14 cellular contexts compared by ENCODE assay signal in genomic region chr3:45010718-45011355, GRCh38. TPM values are rescaled to one million over a fixed set of nuclear protein-coding genes. Genes with fewer than 3 reads are reported as not detected.
DNase-seq lines count a peak whose midpoint lies in the region; ATAC-seq, FAIRE-seq and TF ChIP-seq lines count a peak whose summit lies in the region.
"Had no signal": no experiment of that assay in that cellular context is flagged by ENCODE, and none has a peak within 500 bp of the region (broad histone marks: within the 10 kb centered on the region; RNA-seq: fewer than 3 reads in every experiment).

No MANE protein-coding gene starts in this region.

- H3K4me1 ChIP-seq in astrocyte (ENCODE audit: insufficient read depth, low read length) (peaks cover 26% of the 10 kb centered on the region), stomach smooth muscle (ENCODE audit: control insufficient read depth, insufficient read depth, low read length) (peaks cover 28% of the 10 kb centered on the region)

- H4K20me1 ChIP-seq in astrocyte (ENCODE audit: insufficient read depth, low read length) = peaks cover 3% of the 10 kb centered on the region

- H3K9ac ChIP-seq in astrocyte (ENCODE audit: low read length) (peak overlapping the region; percentile 58), stomach smooth muscle (ENCODE audit: low read length in 2 of 2) (peak overlapping the region in 1 of 2 donors; percentile 13)

- H2AFZ ChIP-seq in astrocyte (ENCODE audit: low read depth, low read length) = no peak overlapping the region

- H3K9me3 ChIP-seq in astrocyte (ENCODE audit: insufficient read depth, low read depth, low read length) (no peaks in the 10 kb centered on the region), stomach smooth muscle (ENCODE audit: control insufficient read depth in 2 of 2, low read length in 2 of 2) (no peaks in the 10 kb centered on the region)

- peak overlapping the region; percentile 81 for H3K27ac ChIP-seq in astrocyte (ENCODE audit: low read depth, low read length)
- H3K27ac ChIP-seq in stomach smooth muscle (ENCODE audit: low read length) = peak overlapping the region; percentile 86

- FAIRE-seq in astrocyte (lab: Jason Lieb, UNC) (peak; percentile 54), frontal cortex (lab: Jason Lieb, UNC) (no peak)
- FAIRE-seq: GM12878 had no signal

- H3K27me3 ChIP-seq in astrocyte (ENCODE audit: insufficient read depth, low read length) = no peaks in the 10 kb centered on the region
- no peaks in the 10 kb centered on the region for H3K27me3 ChIP-seq in stomach smooth muscle (ENCODE audit: control insufficient read depth in 1 of 2, insufficient read depth in 2 of 2, low read length in 2 of 2)

- peak overlapping the region; percentile 16 for H3K4me3 Mint-ChIP-seq in astrocyte (ENCODE audit: unreplicated experiment)
- H3K4me3 Mint-ChIP-seq: stimulated activated memory B cell treated with anti-CD40 and anti-IgM and Interleukin-4, amounts not matched to agents 10 μg/mL and 1 μg/mL and 100 μg/mL, for 72 hours had no signal

- no peaks in the 10 kb centered on the region for H3K27me3 Mint-ChIP-seq in astrocyte (ENCODE audit: low read depth, unreplicated experiment)
- H3K27me3 Mint-ChIP-seq: stimulated activated memory B cell treated with anti-CD40 and anti-IgM and Interleukin-4, amounts not matched to agents 10 μg/mL and 1 μg/mL and 100 μg/mL, for 72 hours had no signal

- TF ChIP-seq CTCF in astrocyte (IDR thresholded peaks at IDR 0.05; ENCODE audit: insufficient read depth, low read depth, low read length) = no peak

- peaks cover 33% of the 10 kb centered on the region for H3K4me1 Mint-ChIP-seq in astrocyte (ENCODE audit: low read depth, unreplicated experiment)

- peaks cover 22% of the 10 kb centered on the region for H3K36me3 Mint-ChIP-seq in astrocyte (ENCODE audit: low read depth, unreplicated experiment)

- no peaks in the 10 kb centered on the region for H3K79me2 ChIP-seq in astrocyte (ENCODE audit: insufficient read depth, low read length)

- H3K9me3 Mint-ChIP-seq in astrocyte (ENCODE audit: unreplicated experiment) = no peaks in the 10 kb centered on the region
- H3K9me3 Mint-ChIP-seq: stimulated activated memory B cell treated with anti-CD40 and anti-IgM and Interleukin-4, amounts not matched to agents 10 μg/mL and 1 μg/mL and 100 μg/mL, for 72 hours had no signal

- DNase-seq in HCEC 1CT = peak; percentile 74
- peak; percentile 73 for DNase-seq in astrocyte (ENCODE audit: low read depth)
- peak; percentile 67 for DNase-seq in hepatic stellate cell (ENCODE audit: low spot score)
- no peak for DNase-seq in HPDE6-E6E7 (ENCODE audit: extremely low spot score)
- no peak for DNase-seq in activated gamma-delta T cell treated with Interleukin-2 at 50 U/mL for 16 hours
- no peak for DNase-seq in frontal cortex (ENCODE audit: low spot score in 2 of 2)
- DNase-seq: effector CD4-positive, alpha-beta T cell; KG1 had no signal

- peak overlapping the region; percentile 72 for H3K4me2 ChIP-seq in astrocyte (ENCODE audit: low read length)

- peaks cover 9% of the 10 kb centered on the region for H3K36me3 ChIP-seq in astrocyte (ENCODE audit: insufficient read depth, low read length)
- peaks cover 19 to 21% of the 10 kb centered on the region in 2 donors for H3K36me3 ChIP-seq in stomach smooth muscle (ENCODE audit: control insufficient read depth in 2 of 2, insufficient read depth in 2 of 2, low read length in 2 of 2)

- peak overlapping the region; percentile 91 for H3K27ac Mint-ChIP-seq in astrocyte (ENCODE audit: unreplicated experiment)

- H3K4me3 ChIP-seq in astrocyte (ENCODE audit: insufficient read depth, low read depth, low read length) = peak overlapping the region; percentile 24
- H3K4me3 ChIP-seq in stomach smooth muscle (ENCODE audit: low read length in 2 of 2) = no peak overlapping the region
- H3K4me3 ChIP-seq: GM12878 had no signal

- ATAC-seq in HG03280 (IDR thresholded peaks at IDR 0.05; ENCODE audit: unreplicated experiment) = no peak
- ATAC-seq: HCT116; Panc1; stimulated activated memory B cell treated with anti-CD40 and anti-IgM and Interleukin-4, amounts not matched to agents 10 μg/mL and 1 μg/mL and 100 μg/mL, for 72 hours had no signal

RNA-seq across cellular contexts. Expression of gene CLEC3B, which starts 15.3 kb away (rescaled TPM):
- total RNA-seq in astrocyte (0.32 TPM in 1 of 2 replicates, not detected in the other), frontal cortex (24.1 TPM)

RNA-seq across cellular contexts. Expression of gene EXOSC7, which starts 34.8 kb away (rescaled TPM):
- total RNA-seq in astrocyte = 34.7 and 38.6 TPM in 2 replicates
- 27.3 TPM for total RNA-seq in frontal cortex

RNA-seq across cellular contexts. Expression of gene ZDHHC3, which starts 34.9 kb away (rescaled TPM):
- 64.5 and 66.6 TPM in 2 replicates for total RNA-seq in astrocyte
- total RNA-seq in frontal cortex = 44.0 TPM

Comparison
In these comparisons a context has a peak if more than half of its experiments do, and no peak if none do; other contexts are left out.
1. DNase-seq: peak in HCEC 1CT (single experiment), astrocyte (single experiment) and hepatic stellate cell (single experiment); none in HPDE6-E6E7 (single experiment), activated gamma-delta T cell treated with Interleukin-2 at 50 U/mL for 16 hours (single experiment) and frontal cortex (0 of 2).
2. RNA of gene CLEC3B, which starts 15.3 kb away (total RNA-seq): 24.1 TPM in frontal cortex (single experiment); 0.32 TPM in astrocyte; every median in the first group is over 10 times any median in the second.